ENCODE assay signal across 8 cellular contexts in the genomic region with DNA sequence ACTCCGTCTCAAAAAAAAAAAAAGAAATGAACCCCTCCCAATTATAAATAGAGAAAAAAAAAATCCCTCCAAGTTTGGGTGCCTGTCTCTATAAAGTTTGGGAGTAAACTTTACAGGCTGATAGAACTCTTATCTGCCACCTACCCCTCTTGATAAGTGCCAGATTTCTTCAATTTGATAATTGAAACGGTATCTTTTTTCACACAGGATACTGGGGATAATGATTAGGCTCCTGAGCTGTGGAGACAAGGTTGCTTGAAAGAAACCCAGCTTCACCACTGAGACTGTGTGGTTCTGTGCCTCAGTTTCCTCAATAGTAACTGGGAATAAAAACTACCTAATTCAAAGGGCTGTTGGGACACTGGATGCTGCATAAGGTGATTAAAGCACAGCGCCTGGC. TPM values are rescaled to one million over a fixed set of nuclear protein-coding genes. Genes with fewer than 3 reads are reported as not detected.
DNase-seq lines count a peak whose midpoint lies in the region; ATAC-seq and TF ChIP-seq lines count a peak whose summit lies in the region.
"Had no signal": no experiment of that assay in that cellular context is flagged by ENCODE, and none has a peak within 500 bp of the region (broad histone marks: within the 10 kb centered on the region; RNA-seq: fewer than 3 reads in every experiment).

No MANE protein-coding gene starts in this region.

- DNase-seq in HAP-1 (ENCODE audit: low spot score in 2 of 2), result no peak
- no peak for DNase-seq in T-cell
- DNase-seq in fibroblast of villous mesenchyme (ENCODE audit: low read depth), result no peak
- DNase-seq in retinal pigment epithelial cell (ENCODE audit: low read depth), result no peak
- DNase-seq in ecto neural progenitor cell (ENCODE audit: low spot score), result no peak
- DNase-seq: kidney glomerular epithelial cell had no signal

- peak overlapping the region; percentile 84 to 89 (median 89) for H3K4me3 Mint-ChIP-seq in T-cell

- in situ Hi-C loops in HAP-1 (cut with MboI; ENCODE audit: low sequenced_read_pairs), result no loop called here

- peaks cover 30% of the 10 kb centered on the region for H3K4me1 ChIP-seq in HAP-1

- H3K4me3 ChIP-seq in HAP-1 (peak overlapping the region; percentile 33), fibroblast of villous mesenchyme (ENCODE audit: low read depth, low read length) (peak overlapping the region; percentile 51), retinal pigment epithelial cell (ENCODE audit: low read length) (peak overlapping the region; percentile 56)

- H3K27me3 Mint-ChIP-seq in T-cell, result no peaks in the 10 kb centered on the region

- H3K27me3 ChIP-seq in HAP-1 (ENCODE audit: low read depth), result no peaks in the 10 kb centered on the region

- ATAC-seq in T-cell (replicated peaks in 1 of 4), result no peak
- ATAC-seq in HG03442 (IDR thresholded peaks at IDR 0.05; ENCODE audit: unreplicated experiment), result no peak
- no peak for ATAC-seq in GM19351 (IDR thresholded peaks at IDR 0.05; ENCODE audit: unreplicated experiment)

- H3K9me3 ChIP-seq in HAP-1, result no peaks in the 10 kb centered on the region

- H3K36me3 ChIP-seq in HAP-1 (replicated peaks), result no peaks in the 10 kb centered on the region

- H3K36me3 Mint-ChIP-seq in T-cell, result no peaks in the 10 kb centered on the region

- CTCF ChIA-PET in T-cell (lab: Charles Lee), result interaction anchor here in 1 of 2 donors (0.7 kb wide), 1 partner anchor 98 kb away, joined by 3 read pairs; no protein-coding TSS in a partner anchor

- POLR2A ChIA-PET in T-cell (lab: Charles Lee), result interaction anchor here (0.6 to 0.7 kb wide), 2 partner anchors 61 to 1409 kb away, joined by 3 to 14 read pairs; no protein-coding TSS in a partner anchor

- TF ChIP-seq CTCF in fibroblast of villous mesenchyme (IDR thresholded peaks at IDR 0.05; ENCODE audit: insufficient read depth, low read depth, low read length) (no peak), retinal pigment epithelial cell (conservative IDR thresholded peaks at IDR 0.05; ENCODE audit: low read depth, low read length) (no peak)

- H3K4me1 Mint-ChIP-seq in T-cell, result peaks cover 20 to 33% (median 31%) of the 10 kb centered on the region in 3 donors

- no peaks in the 10 kb centered on the region for H3K9me3 Mint-ChIP-seq in T-cell

- H3K27ac Mint-ChIP-seq in T-cell, result peak overlapping the region in 1 of 2 donors; percentile 90

RNA-seq across cellular contexts. Expression of gene EFHC2, which starts 0.6 kb away (rescaled TPM):
- 1 to 10 TPM; 1.1 to 3.5 (median 2.0) TPM for total RNA-seq in T-cell
- under 0.01 and 0.32 TPM in 2 replicates for total RNA-seq in fibroblast of villous mesenchyme
